14 cellular contexts compared by ENCODE assay signal in the genomic region with DNA sequence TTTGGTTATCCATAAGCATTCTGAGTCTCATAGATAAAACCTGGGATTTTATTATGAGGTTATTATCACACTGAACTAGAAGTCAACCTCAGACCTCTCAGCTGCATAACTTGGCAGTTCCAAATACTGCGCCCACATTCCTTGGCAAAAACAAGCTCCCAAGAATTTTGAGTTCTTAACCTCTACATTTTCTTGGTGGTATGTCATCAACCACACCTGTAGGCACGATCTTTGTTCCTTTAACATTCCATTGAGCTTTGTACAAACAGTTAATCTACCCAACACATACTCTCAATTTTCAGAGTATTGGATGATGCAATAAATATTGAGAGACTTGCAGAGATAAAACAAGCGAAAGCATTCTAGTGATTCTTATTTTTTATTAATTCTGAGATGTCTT.
DNase-seq lines count a peak whose midpoint lies in the region; ATAC-seq, FAIRE-seq and TF ChIP-seq lines count a peak whose summit lies in the region.
"Had no signal": no experiment of that assay in that cellular context is flagged by ENCODE, and none has a peak within 500 bp of the region (broad histone marks: within the 10 kb centered on the region; RNA-seq: fewer than 3 reads in every experiment).

No MANE protein-coding gene starts in this region.

- H3K36me3 ChIP-seq in hepatocyte (replicated peaks; ENCODE audit: insufficient read depth, low read depth) = no peaks in the 10 kb centered on the region
- no peaks in the 10 kb centered on the region for H3K36me3 ChIP-seq in smooth muscle cell (ENCODE audit: low read depth)

- H3K9me3 ChIP-seq in hepatocyte (ENCODE audit: low read depth) (no peaks in the 10 kb centered on the region), smooth muscle cell (replicated peaks; ENCODE audit: low read depth) (no peaks in the 10 kb centered on the region)
- H3K9me3 ChIP-seq: testis had no signal

- TF ChIP-seq POLR2A in H54 (IDR thresholded peaks at IDR 0.05; ENCODE audit: low read depth, low read length) = no peak

- in situ Hi-C loops in G401 (cut with HindIII; ENCODE audit: low sequenced_read_pairs) = no loop called here

- H3K4me1 ChIP-seq in hepatocyte (ENCODE audit: insufficient read depth) = peaks cover 5% of the 10 kb centered on the region
- peaks cover 8% of the 10 kb centered on the region for H3K4me1 ChIP-seq in smooth muscle cell (ENCODE audit: low read depth)
- H3K4me1 ChIP-seq: testis had no signal

- H3K27me3 Mint-ChIP-seq in WTC11 (ENCODE audit: low read depth) = no peaks in the 10 kb centered on the region
- peaks cover 0 to 2% (median under 1%) of the 10 kb centered on the region in 3 donors for H3K27me3 Mint-ChIP-seq in immature natural killer cell (ENCODE audit: low read depth in 3 of 3)
- H3K27me3 Mint-ChIP-seq: activated T-helper 17 cell treated with anti-CD3 and anti-CD28 coated beads, Interleukin-2, amount 50 U/mL, for 72 hours had no signal

- no peak overlapping the region for H3K4me2 ChIP-seq in hepatocyte
- no peak overlapping the region for H3K4me2 ChIP-seq in smooth muscle cell

- H3K79me2 ChIP-seq in hepatocyte = no peaks in the 10 kb centered on the region
- no peaks in the 10 kb centered on the region for H3K79me2 ChIP-seq in smooth muscle cell (ENCODE audit: low read depth)

- ATAC-seq in WTC11 = no peak
- ATAC-seq: activated T-helper 17 cell treated with anti-CD3 and anti-CD28 coated beads, Interleukin-2, amount 50 U/mL, for 72 hours had no signal

- H3K4me3 Mint-ChIP-seq in WTC11 (no peak overlapping the region), immature natural killer cell (no peak overlapping the region)
- H3K4me3 Mint-ChIP-seq: activated T-helper 17 cell treated with anti-CD3 and anti-CD28 coated beads, Interleukin-2, amount 50 U/mL, for 72 hours had no signal

- WGBS in hepatocyte (ENCODE audit: low lambda C conversion rate, missing lambda C conversion rate) = 57% methylated on average over 3 of the region's 3 CpGs
- WGBS in smooth muscle cell (ENCODE audit: low lambda C conversion rate) = 70% methylated on average over 3 of the region's 3 CpGs

- no peak overlapping the region for H2AFZ ChIP-seq in hepatocyte
- no peak overlapping the region for H2AFZ ChIP-seq in smooth muscle cell (ENCODE audit: low read depth)

- H4K20me1 ChIP-seq in hepatocyte (ENCODE audit: insufficient read depth, poor library complexity, severe bottlenecking) = no peaks in the 10 kb centered on the region
- no peaks in the 10 kb centered on the region for H4K20me1 ChIP-seq in smooth muscle cell (ENCODE audit: low read depth)

- H3K27ac Mint-ChIP-seq in WTC11 (0 out of 2 replicates have a peak overlapping the region, but pooled peaks have one; percentile 45), immature natural killer cell (no peak overlapping the region)
- H3K27ac Mint-ChIP-seq: activated T-helper 17 cell treated with anti-CD3 and anti-CD28 coated beads, Interleukin-2, amount 50 U/mL, for 72 hours had no signal

- TF ChIP-seq CTCF in WTC11 (IDR thresholded peaks at IDR 0.05) = no peak
- no peak for TF ChIP-seq CTCF in hepatocyte (IDR thresholded peaks at IDR 0.05; ENCODE audit: poor library complexity)
- TF ChIP-seq CTCF in smooth muscle cell (IDR thresholded peaks at IDR 0.05; ENCODE audit: borderline replicate concordance, insufficient read depth, poor library complexity, severe bottlenecking) = no peak

- peak; percentile 99 for FAIRE-seq in H54 (lab: Jason Lieb, UNC)

- H3K4me1 Mint-ChIP-seq in WTC11 = 0 out of 2 replicates have a peak, but pooled peaks cover 4% of the 10 kb centered on the region
- no peaks in the 10 kb centered on the region for H3K4me1 Mint-ChIP-seq in immature natural killer cell
- H3K4me1 Mint-ChIP-seq: activated T-helper 17 cell treated with anti-CD3 and anti-CD28 coated beads, Interleukin-2, amount 50 U/mL, for 72 hours had no signal

- no peaks in the 10 kb centered on the region for H3K36me3 Mint-ChIP-seq in WTC11
- H3K36me3 Mint-ChIP-seq in immature natural killer cell = no peaks in the 10 kb centered on the region

- CTCF ChIA-PET in WTC11 (lab: Charles Lee) = no interaction called here

- DNase-seq in H54 (ENCODE audit: insufficient read length, low spot score) (peak; percentile 26), WTC11 (ENCODE audit: low spot score) (no peak), hepatocyte (ENCODE audit: low spot score) (peak; percentile 9), smooth muscle cell (lab: John Stamatoyannopoulos, UW; ENCODE audit: unreplicated experiment) (no peak), immature natural killer cell (no peak), GM19238 (ENCODE audit: insufficient read length, low spot score) (no peak), G401 (ENCODE audit: low spot score) (no peak)
- no peak for DNase-seq in activated CD4-positive, CD25-positive, alpha-beta regulatory T cell treated with anti-CD3 and anti-CD28 coated beads, Interleukin-2, amount 50 U/mL, for 72 hours
- DNase-seq: DND-41, dorsolateral prefrontal cortex, NCI-H1436 treated with DMSO at 0.1 percent for 48 hours, RPMI8226, testis had no signal

- H3K9me2 ChIP-seq in hepatocyte (replicated peaks; ENCODE audit: insufficient read depth) = no peaks in the 10 kb centered on the region

- no peaks in the 10 kb centered on the region for H3K27me3 ChIP-seq in hepatocyte
- H3K27me3 ChIP-seq in smooth muscle cell (ENCODE audit: low read depth) = no peaks in the 10 kb centered on the region
- H3K27me3 ChIP-seq: dorsolateral prefrontal cortex, testis had no signal

- H3K27ac ChIP-seq in hepatocyte = peak overlapping the region; percentile 29
- H3K27ac ChIP-seq in smooth muscle cell (ENCODE audit: low read depth) = peak overlapping the region; percentile 4
- H3K27ac ChIP-seq: dorsolateral prefrontal cortex, testis had no signal

- H3F3A ChIP-seq in smooth muscle cell (ENCODE audit: low read depth) = no peaks in the 10 kb centered on the region

- POLR2A ChIA-PET in WTC11 (lab: Charles Lee) = no interaction called here

- no peak overlapping the region for H3K4me3 ChIP-seq in hepatocyte
- H3K4me3 ChIP-seq in smooth muscle cell = no peak overlapping the region
- H3K4me3 ChIP-seq: dorsolateral prefrontal cortex, testis had no signal

- no peak overlapping the region for H3K9ac ChIP-seq in smooth muscle cell (ENCODE audit: low read depth)

- H3K9me3 Mint-ChIP-seq in WTC11 (no peaks in the 10 kb centered on the region), immature natural killer cell (peaks cover 0 to 10% (median 5%) of the 10 kb centered on the region in 6 donors)

TF ChIP-seq in WTC11, 78 proteins besides CTCF, POLR2A, EP300 and RAD21 (continues in another document):
- TF ChIP-seq GABPB1 (CRISPR knock-in tag; IDR thresholded peaks at IDR 0.05) (no peak), USF1 (CRISPR knock-in tag; IDR thresholded peaks at IDR 0.05) (no peak), TP53 (CRISPR knock-in tag; IDR thresholded peaks at IDR 0.05) (no peak), USF2 (CRISPR knock-in tag; IDR thresholded peaks at IDR 0.05) (no peak), PREB (CRISPR knock-in tag; IDR thresholded peaks at IDR 0.05; ENCODE audit: borderline replicate concordance) (no peak), ZNF425 (CRISPR knock-in tag; conservative IDR thresholded peaks at IDR 0.05) (no peak)
- TF ChIP-seq, protein P1, sequence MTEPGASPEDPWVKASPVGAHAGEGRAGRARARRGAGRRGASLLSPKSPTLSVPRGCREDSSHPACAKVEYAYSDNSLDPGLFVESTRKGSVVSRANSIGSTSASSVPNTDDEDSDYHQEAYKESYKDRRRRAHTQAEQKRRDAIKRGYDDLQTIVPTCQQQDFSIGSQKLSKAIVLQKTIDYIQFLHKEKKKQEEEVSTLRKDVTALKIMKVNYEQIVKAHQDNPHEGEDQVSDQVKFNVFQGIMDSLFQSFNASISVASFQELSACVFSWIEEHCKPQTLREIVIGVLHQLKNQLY (CRISPR knock-in tag; IDR thresholded peaks at IDR 0.05) = no peak

Comparison
In these comparisons a context has a peak if more than half of its experiments do, and no peak if none do; other contexts are left out.
1. DNase-seq: peak in H54 (single experiment) and hepatocyte (single experiment); none in WTC11 (single experiment), smooth muscle cell (single experiment), activated CD4-positive, CD25-positive, alpha-beta regulatory T cell treated with anti-CD3 and anti-CD28 coated beads, Interleukin-2, amount 50 U/mL, for 72 hours (single experiment), immature natural killer cell (0 of 3), GM19238 (single experiment) and G401 (single experiment).